Comparison of ENCODE assay signal across 8 cellular contexts in genomic region chr9:105415344-105415980, GRCh38. TPM values are rescaled to one million over a fixed set of nuclear protein-coding genes. Genes with fewer than 3 reads are reported as not detected.
DNase-seq lines count a peak whose midpoint lies in the region; ATAC-seq and TF ChIP-seq lines count a peak whose summit lies in the region.

No MANE protein-coding gene starts in this region.

- peaks cover 4% of the 10 kb centered on the region for H3K9me3 Mint-ChIP-seq in stimulated activated memory B cell treated with anti-CD40 and anti-IgM and Interleukin-4, amounts not matched to agents 10 μg/mL and 1 μg/mL and 100 μg/mL, for 72 hours

- TF ChIP-seq CTCF in GM13976 (IDR thresholded peaks at IDR 0.05; ENCODE audit: borderline replicate concordance, control extremely low read depth, extremely low read depth, insufficient read depth, missing control alignments) = peak; percentile 62

- no peaks in the 10 kb centered on the region for H3K36me3 Mint-ChIP-seq in stimulated activated memory B cell treated with anti-CD40 and anti-IgM and Interleukin-4, amounts not matched to agents 10 μg/mL and 1 μg/mL and 100 μg/mL, for 72 hours

- no peak overlapping the region for H3K27ac Mint-ChIP-seq in stimulated activated memory B cell treated with anti-CD40 and anti-IgM and Interleukin-4, amounts not matched to agents 10 μg/mL and 1 μg/mL and 100 μg/mL, for 72 hours

- H3K27me3 Mint-ChIP-seq in stimulated activated memory B cell treated with anti-CD40 and anti-IgM and Interleukin-4, amounts not matched to agents 10 μg/mL and 1 μg/mL and 100 μg/mL, for 72 hours = no peaks in the 10 kb centered on the region

- DNase-seq in ACHN (peak; percentile 55), GM13976 (ENCODE audit: low spot score) (peak; percentile 68), NCI-H2171 (lab: John Stamatoyannopoulos, UW) (peak; percentile 69), ecto neural progenitor cell (ENCODE audit: low spot score) (peak; percentile 76), mucosa of gallbladder (ENCODE audit: low spot score) (peak; percentile 55)
- peak; percentile 37 to 44 for DNase-seq in activated CD4-positive, alpha-beta T cell treated with anti-CD3 and anti-CD28 coated beads, Interleukin-2, amount 50 U/mL, for 4 hours

- ATAC-seq in HG02885 (IDR thresholded peaks at IDR 0.05; ENCODE audit: poor library complexity, unreplicated experiment) = peak; percentile 77
- peak; percentile 74 for ATAC-seq in stimulated activated memory B cell treated with anti-CD40 and anti-IgM and Interleukin-4, amounts not matched to agents 10 μg/mL and 1 μg/mL and 100 μg/mL, for 72 hours

- H3K4me1 Mint-ChIP-seq in stimulated activated memory B cell treated with anti-CD40 and anti-IgM and Interleukin-4, amounts not matched to agents 10 μg/mL and 1 μg/mL and 100 μg/mL, for 72 hours = no peaks in the 10 kb centered on the region

- no peak overlapping the region for H3K4me3 Mint-ChIP-seq in stimulated activated memory B cell treated with anti-CD40 and anti-IgM and Interleukin-4, amounts not matched to agents 10 μg/mL and 1 μg/mL and 100 μg/mL, for 72 hours

- in situ Hi-C loops in ACHN (cut with HindIII; ENCODE audit: low pct_ligation_motif_present, low pct_unique_long_range_greater_than_20kb, low sequenced_read_pairs) (no loop called here), GM13976 (cut with MboI; ENCODE audit: low sequenced_read_pairs, unreplicated experiment) (loop anchor here (5.0 to 25.0 kb wide), 3 partner anchors 253 to 628 kb away; no protein-coding TSS in a partner anchor)

RNA-seq across cellular contexts. Expression of gene FSD1L, which starts 32.4 kb away (rescaled TPM):
- total RNA-seq in mucosa of gallbladder = 9.3 TPM

Comparison
In these comparisons a context has a peak if more than half of its experiments do, and no peak if none do; other contexts are left out.
1. Peak in every context shown above with its lines: DNase-seq and ATAC-seq.